ENCODE assay signal across 8 cellular contexts in genomic region chr15:80776420-80777045, GRCh38. TPM values are rescaled to one million over a fixed set of nuclear protein-coding genes. Genes with fewer than 3 reads are reported as not detected.
A peak's percentile ranks its signal among the peaks of the same experiment; 100 is the strongest.
DNase-seq lines count a peak whose midpoint lies in the region; ATAC-seq and TF ChIP-seq lines count a peak whose summit lies in the region.

No MANE protein-coding gene starts in this region.

- H3K27me3 ChIP-seq in DND-41 (ENCODE audit: insufficient read depth, low read length, poor library complexity), result no peaks in the 10 kb centered on the region

- no peaks in the 10 kb centered on the region; the same call in 1 of the 2 replicates for H4K20me1 ChIP-seq in DND-41 (ENCODE audit: insufficient read depth, low read length)

- intact Hi-C loops in left cardiac atrium (cut with DNase I), result loop anchor here (5.0 to 10.0 kb wide), 4 partner anchors 82 to 209 kb away; partner anchors contain the start of gene ABHD17C (in 1 of the 2)

- ATAC-seq in DND-41 (ENCODE audit: insufficient read depth, low read depth) (no peak), left cardiac atrium (peak; percentile 32 to 41), GM18909 (IDR thresholded peaks at IDR 0.05; ENCODE audit: poor library complexity, unreplicated experiment) (no peak)

- H3K9me3 ChIP-seq in DND-41 (ENCODE audit: insufficient read depth, low read length, severe bottlenecking), result no peaks in the 10 kb centered on the region

- no peaks in the 10 kb centered on the region for H3K79me2 ChIP-seq in DND-41 (ENCODE audit: insufficient read depth, low read length)

- no peak overlapping the region for H2AFZ ChIP-seq in DND-41 (ENCODE audit: low read depth, low read length)

- no peak overlapping the region for H3K4me3 ChIP-seq in DND-41 (ENCODE audit: low read depth in 1 of 2, low read length in 2 of 2)

- H3K4me1 ChIP-seq in DND-41 (ENCODE audit: insufficient read depth, low read length), result no peaks in the 10 kb centered on the region

- H3K36me3 ChIP-seq in DND-41 (ENCODE audit: insufficient read depth, low read length), result no peaks in the 10 kb centered on the region

- DNase-seq in DND-41 (peak; percentile 53), LoVo (ENCODE audit: low spot score) (peak; percentile 76), SW480 (ENCODE audit: low spot score) (peak; percentile 66), amniotic stem cell (lab: John Stamatoyannopoulos, UW) (peak; percentile 48), left cardiac atrium (peak; percentile 72), retina (peak; percentile 73), mesenteric fat pad (ENCODE audit: low spot score) (no peak)

- H3K9ac ChIP-seq in DND-41 (ENCODE audit: low read depth, low read length), result no peak overlapping the region

- H3K27ac ChIP-seq in DND-41 (ENCODE audit: low read length), result no peak overlapping the region

- TF ChIP-seq CTCF in DND-41 (IDR thresholded peaks at IDR 0.05; ENCODE audit: borderline replicate concordance, extremely low read depth, low read length, poor library complexity, severe bottlenecking), result peak; percentile 80

- no peak overlapping the region for H3K4me2 ChIP-seq in DND-41 (ENCODE audit: insufficient read depth, low read length)

RNA-seq across cellular contexts. Expression of gene CEMIP, which starts 2.6 kb away (rescaled TPM):
- total RNA-seq in left cardiac atrium (1 to 10 TPM in 1 of 2 donors, under 1 TPM in 1; 0.44 to 1.6 TPM), mesenteric fat pad (5.9 TPM)

Comparison
In these comparisons a context has a peak if more than half of its experiments do, and no peak if none do; other contexts are left out.
1. ATAC-seq: peak in left cardiac atrium (2 of 2); none in DND-41 (single experiment) and GM18909 (single experiment).